ENCODE assay signal across 20 cellular contexts in the genomic region with DNA sequence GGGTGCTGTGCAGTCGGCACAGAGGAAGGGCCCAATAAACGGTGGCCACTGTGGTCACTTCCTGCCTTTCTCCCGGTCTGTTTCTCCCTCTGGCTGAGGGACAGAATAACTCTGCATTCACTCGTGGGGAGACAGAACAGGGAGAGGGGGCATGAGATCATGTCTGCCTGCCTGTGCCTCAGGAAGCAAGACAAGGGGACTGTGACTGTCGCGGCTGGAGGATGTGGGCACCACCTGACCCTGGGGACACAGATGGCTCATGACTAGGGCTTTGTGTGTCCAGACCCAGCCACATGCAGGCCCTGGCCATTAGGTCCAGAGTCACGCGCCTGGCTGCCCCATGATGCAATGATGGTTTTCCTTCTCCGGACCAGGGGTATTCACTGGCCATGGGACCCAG. TPM values are rescaled to one million over a fixed set of nuclear protein-coding genes. Genes with fewer than 3 reads are reported as not detected.
DNase-seq lines count a peak whose midpoint lies in the region; ATAC-seq and FAIRE-seq lines count a peak whose summit lies in the region.
"Had no signal": no experiment of that assay in that cellular context is flagged by ENCODE, and none has a peak within 500 bp of the region (broad histone marks: within the 10 kb centered on the region; RNA-seq: fewer than 3 reads in every experiment).

No MANE protein-coding gene starts in this region.

- peak overlapping the region; percentile 96 for H3K27ac ChIP-seq in cingulate gyrus (ENCODE audit: low read depth, low read length)
- H3K27ac ChIP-seq: BLaER1 treated with 17β-estradiol and CSF1 and Interleukin-3, amounts not matched to agents 10 nM and 100 nM had no signal

- no peak for FAIRE-seq in GM19239 (lab: Jason Lieb, UNC)
- FAIRE-seq: GM18507 had no signal

- DNase-seq in C1 segment of cervical spinal cord (lab: John Stamatoyannopoulos, UW) (peak in 13 of 14 donors; percentile 25 to 92 (median 78)), islet precursor cell (peak; percentile 69), occipital lobe (lab: John Stamatoyannopoulos, UW) (peak; percentile 82), GM19239 (ENCODE audit: insufficient read length, low spot score) (no peak)
- DNase-seq: 8988T, Caco-2, GOT3, KG1, NCI-H1092 treated with DMSO at 0.1 percent for 48 hours, NCI-H1694 treated with DMSO at 0.1 percent for 48 hours, NCI-H2171, NCI-H446 treated with DMSO at 0.1 percent for 48 hours, NCI-H748 treated with DMSO at 0.1 percent for 48 hours had no signal

- ATAC-seq in GM18873 (IDR thresholded peaks at IDR 0.05; ENCODE audit: low FRiP score, unreplicated experiment) (no peak), GM21576 (IDR thresholded peaks at IDR 0.05; ENCODE audit: unreplicated experiment) (no peak), HG02571 (IDR thresholded peaks at IDR 0.05; ENCODE audit: unreplicated experiment) (no peak)
- ATAC-seq: Right ventricle myocardium inferior had no signal

RNA-seq across cellular contexts. Expression of gene TRUB2, which starts 5.8 kb away (rescaled TPM):
- total RNA-seq in occipital lobe = 24.0 TPM

RNA-seq across cellular contexts. Expression of gene COQ4, which starts 6.2 kb away (rescaled TPM):
- total RNA-seq in occipital lobe = 19.5 TPM

RNA-seq across cellular contexts. Expression of gene SLC27A4, which starts 23.9 kb away (rescaled TPM):
- 23.9 TPM for total RNA-seq in occipital lobe

RNA-seq across cellular contexts. Expression of gene SWI5, which starts 40.3 kb away (rescaled TPM):
- total RNA-seq in occipital lobe = 5.5 TPM

RNA-seq across cellular contexts. Expression of gene GOLGA2, which starts 40.6 kb away (rescaled TPM):
- 45.9 TPM for total RNA-seq in occipital lobe
